Comparison of ENCODE assay signal across 7 cellular contexts in the genomic region with DNA sequence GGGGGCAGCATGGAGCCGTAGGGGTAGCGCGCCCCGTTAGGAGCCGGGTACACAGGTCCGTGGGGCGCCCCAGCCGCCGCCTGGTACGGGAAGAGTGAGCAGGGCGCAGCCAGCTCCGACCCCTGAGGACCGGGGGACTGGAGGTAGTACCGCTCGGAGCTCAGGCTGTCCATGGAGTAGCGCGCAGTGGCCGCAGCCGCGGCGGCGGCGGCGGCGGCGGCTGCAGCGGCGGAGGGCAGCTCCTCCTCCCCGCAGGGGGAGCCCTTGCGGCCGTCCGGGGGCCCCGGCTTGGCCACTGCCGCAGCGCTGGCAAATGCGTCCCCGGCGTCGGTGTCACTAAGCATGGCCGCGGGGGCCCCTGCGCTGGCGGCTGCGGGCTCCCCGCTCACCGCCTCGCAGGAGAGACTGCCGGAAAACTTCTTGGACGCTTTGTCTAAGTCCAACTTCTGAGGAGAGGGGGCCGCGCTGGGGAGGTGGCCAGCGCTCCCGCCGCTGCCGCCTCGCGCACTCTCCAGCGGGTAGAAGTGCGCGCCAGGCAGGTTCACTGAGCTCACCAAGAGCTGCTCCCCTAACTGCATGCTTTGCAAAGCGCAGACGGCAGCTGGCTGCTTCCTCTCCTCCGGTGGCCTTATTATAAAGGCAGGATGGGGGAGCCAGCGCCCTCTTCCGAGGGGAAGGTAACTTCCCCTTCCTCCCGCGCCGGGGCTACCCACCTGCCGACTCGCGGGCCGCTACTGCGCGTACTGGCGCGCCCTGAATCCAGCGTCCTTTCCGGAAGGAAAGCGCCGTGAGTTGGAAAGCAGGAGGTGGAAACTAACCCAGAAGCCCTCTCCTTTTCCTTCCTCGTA. TPM values are rescaled to one million over a fixed set of nuclear protein-coding genes. Genes with fewer than 3 reads are reported as not detected.
DNase-seq lines count a peak whose midpoint lies in the region; ATAC-seq and TF ChIP-seq lines count a peak whose summit lies in the region.

A gene (minus strand): TSS at position 607 of the 848 bp plus-strand sequence. CDS start 29 bp downstream, at position 578.

- H3K27ac Mint-ChIP-seq in WTC11: no peak within 1 kb of the TSS
- H3K27ac Mint-ChIP-seq in memory B cell: no peak within 1 kb of the TSS

- CTCF ChIA-PET in WTC11 (lab: Charles Lee): interaction anchor here (0.5 to 5.3 kb wide), 25 partner anchors 9 to 627 kb away, joined by 3 to 120 read pairs (median 3); a partner anchor contains a TSS

- H3K27me3 Mint-ChIP-seq in WTC11 (ENCODE audit: low read depth) (peaks cover 94% of the 10 kb centered on the region), memory B cell (peaks cover 33% of the 10 kb centered on the region)

- POLR2A ChIA-PET in WTC11 (lab: Charles Lee): interaction anchor here (0.5 to 1.9 kb wide), 3 partner anchors 9 to 237 kb away, joined by 3 to 9 read pairs (median 4); a partner anchor contains a TSS

- ATAC-seq in GM18505 (IDR thresholded peaks at IDR 0.05; ENCODE audit: unreplicated experiment) (peak; percentile 65), HG02759 (IDR thresholded peaks at IDR 0.05; ENCODE audit: unreplicated experiment) (peak; percentile 68), WTC11 (peak; percentile 69), memory B cell (ENCODE audit: low read depth) (peak; percentile 71)

- H3K4me1 Mint-ChIP-seq in WTC11 (peaks cover 78% of the 10 kb centered on the region), memory B cell (peaks cover 8% of the 10 kb centered on the region)

- DNase-seq in NCI-H2081 (lab: John Stamatoyannopoulos, UW) (peak; percentile 59 to 77), WTC11 (ENCODE audit: low spot score) (peak; percentile 81), cerebellum (ENCODE audit: low spot score) (peak; percentile 76), memory B cell (ENCODE audit: low spot score in 2 of 2) (peak; percentile 43 to 46)
- DNase-seq in stimulated activated naive CD4-positive, alpha-beta T cell treated with Interleukin-2 at 50 U/mL for 16 hours (lab: John Stamatoyannopoulos, UW): peak; percentile 56

- no peak for TF ChIP-seq POLR2A in GM18505 (IDR thresholded peaks at IDR 0.05; ENCODE audit: borderline replicate concordance, extremely low read depth, insufficient read depth, insufficient read length)

- H3K36me3 Mint-ChIP-seq in WTC11 (no peaks in the 10 kb centered on the region), memory B cell (no peaks in the 10 kb centered on the region)

- TF ChIP-seq CTCF in WTC11 (IDR thresholded peaks at IDR 0.05): peak; percentile 23

- H3K4me3 Mint-ChIP-seq in WTC11 (peak within 1 kb of the TSS; percentile 85), memory B cell (peak within 1 kb of the TSS; percentile 73)

- H3K9me3 Mint-ChIP-seq in WTC11 (no peaks in the 10 kb centered on the region), memory B cell (no peaks in the 10 kb centered on the region)

TF ChIP-seq in WTC11, 78 proteins besides CTCF, POLR2A, EP300 and RAD21:
- TF ChIP-seq, protein P1, sequence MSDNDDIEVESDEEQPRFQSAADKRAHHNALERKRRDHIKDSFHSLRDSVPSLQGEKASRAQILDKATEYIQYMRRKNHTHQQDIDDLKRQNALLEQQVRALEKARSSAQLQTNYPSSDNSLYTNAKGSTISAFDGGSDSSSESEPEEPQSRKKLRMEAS (CRISPR knock-in tag; IDR thresholded peaks at IDR 0.05): no peak; the same call in 1 of the 2 replicates
- TF ChIP-seq, protein P2, sequence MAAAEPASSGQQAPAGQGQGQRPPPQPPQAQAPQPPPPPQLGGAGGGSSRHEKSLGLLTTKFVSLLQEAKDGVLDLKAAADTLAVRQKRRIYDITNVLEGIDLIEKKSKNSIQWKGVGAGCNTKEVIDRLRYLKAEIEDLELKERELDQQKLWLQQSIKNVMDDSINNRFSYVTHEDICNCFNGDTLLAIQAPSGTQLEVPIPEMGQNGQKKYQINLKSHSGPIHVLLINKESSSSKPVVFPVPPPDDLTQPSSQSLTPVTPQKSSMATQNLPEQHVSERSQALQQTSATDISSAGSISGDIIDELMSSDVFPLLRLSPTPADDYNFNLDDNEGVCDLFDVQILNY (CRISPR knock-in tag; IDR thresholded peaks at IDR 0.05): 0 out of 2 replicates have a peak, but pooled peaks have one; percentile 54
- TF ChIP-seq RELA (CRISPR knock-in tag; IDR thresholded peaks at IDR 0.05; ENCODE audit: borderline replicate concordance) (no peak), SP1 (CRISPR knock-in tag; conservative IDR thresholded peaks at IDR 0.05) (no peak), TP53 (CRISPR knock-in tag; IDR thresholded peaks at IDR 0.05) (0 out of 2 replicates have a peak, but pooled peaks have one; percentile 44)
- TF ChIP-seq, protein P3, sequence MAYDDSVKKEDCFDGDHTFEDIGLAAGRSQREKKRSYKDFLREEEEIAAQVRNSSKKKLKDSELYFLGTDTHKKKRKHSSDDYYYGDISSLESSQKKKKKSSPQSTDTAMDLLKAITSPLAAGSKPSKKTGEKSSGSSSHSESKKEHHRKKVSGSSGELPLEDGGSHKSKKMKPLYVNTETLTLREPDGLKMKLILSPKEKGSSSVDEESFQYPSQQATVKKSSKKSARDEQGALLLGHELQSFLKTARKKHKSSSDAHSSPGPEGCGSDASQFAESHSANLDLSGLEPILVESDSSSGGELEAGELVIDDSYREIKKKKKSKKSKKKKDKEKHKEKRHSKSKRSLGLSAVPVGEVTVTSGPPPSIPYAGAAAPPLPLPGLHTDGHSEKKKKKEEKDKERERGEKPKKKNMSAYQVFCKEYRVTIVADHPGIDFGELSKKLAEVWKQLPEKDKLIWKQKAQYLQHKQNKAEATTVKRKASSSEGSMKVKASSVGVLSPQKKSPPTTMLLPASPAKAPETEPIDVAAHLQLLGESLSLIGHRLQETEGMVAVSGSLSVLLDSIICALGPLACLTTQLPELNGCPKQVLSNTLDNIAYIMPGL (CRISPR knock-in tag; IDR thresholded peaks at IDR 0.05): peak; percentile 84; the same call in 1 of the 2 replicates
- TF ChIP-seq, protein P4, sequence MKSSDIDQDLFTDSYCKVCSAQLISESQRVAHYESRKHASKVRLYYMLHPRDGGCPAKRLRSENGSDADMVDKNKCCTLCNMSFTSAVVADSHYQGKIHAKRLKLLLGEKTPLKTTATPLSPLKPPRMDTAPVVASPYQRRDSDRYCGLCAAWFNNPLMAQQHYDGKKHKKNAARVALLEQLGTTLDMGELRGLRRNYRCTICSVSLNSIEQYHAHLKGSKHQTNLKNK (CRISPR knock-in tag; IDR thresholded peaks at IDR 0.05): no peak
- TF ChIP-seq, protein P5, sequence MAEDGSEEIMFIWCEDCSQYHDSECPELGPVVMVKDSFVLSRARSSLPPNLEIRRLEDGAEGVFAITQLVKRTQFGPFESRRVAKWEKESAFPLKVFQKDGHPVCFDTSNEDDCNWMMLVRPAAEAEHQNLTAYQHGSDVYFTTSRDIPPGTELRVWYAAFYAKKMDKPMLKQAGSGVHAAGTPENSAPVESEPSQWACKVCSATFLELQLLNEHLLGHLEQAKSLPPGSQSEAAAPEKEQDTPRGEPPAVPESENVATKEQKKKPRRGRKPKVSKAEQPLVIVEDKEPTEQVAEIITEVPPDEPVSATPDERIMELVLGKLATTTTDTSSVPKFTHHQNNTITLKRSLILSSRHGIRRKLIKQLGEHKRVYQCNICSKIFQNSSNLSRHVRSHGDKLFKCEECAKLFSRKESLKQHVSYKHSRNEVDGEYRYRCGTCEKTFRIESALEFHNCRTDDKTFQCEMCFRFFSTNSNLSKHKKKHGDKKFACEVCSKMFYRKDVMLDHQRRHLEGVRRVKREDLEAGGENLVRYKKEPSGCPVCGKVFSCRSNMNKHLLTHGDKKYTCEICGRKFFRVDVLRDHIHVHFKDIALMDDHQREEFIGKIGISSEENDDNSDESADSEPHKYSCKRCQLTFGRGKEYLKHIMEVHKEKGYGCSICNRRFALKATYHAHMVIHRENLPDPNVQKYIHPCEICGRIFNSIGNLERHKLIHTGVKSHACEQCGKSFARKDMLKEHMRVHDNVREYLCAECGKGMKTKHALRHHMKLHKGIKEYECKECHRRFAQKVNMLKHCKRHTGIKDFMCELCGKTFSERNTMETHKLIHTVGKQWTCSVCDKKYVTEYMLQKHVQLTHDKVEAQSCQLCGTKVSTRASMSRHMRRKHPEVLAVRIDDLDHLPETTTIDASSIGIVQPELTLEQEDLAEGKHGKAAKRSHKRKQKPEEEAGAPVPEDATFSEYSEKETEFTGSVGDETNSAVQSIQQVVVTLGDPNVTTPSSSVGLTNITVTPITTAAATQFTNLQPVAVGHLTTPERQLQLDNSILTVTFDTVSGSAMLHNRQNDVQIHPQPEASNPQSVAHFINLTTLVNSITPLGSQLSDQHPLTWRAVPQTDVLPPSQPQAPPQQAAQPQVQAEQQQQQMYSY (CRISPR knock-in tag; IDR thresholded peaks at IDR 0.05): no peak

RNA-seq across cellular contexts. Expression of the gene that starts here (rescaled TPM):
- 0.76 to 1.4 TPM (median 1.1 TPM) in 3 replicates for total RNA-seq in WTC11 (2021)
- 55.9 TPM for total RNA-seq in cerebellum

Comparison
In these comparisons a context has a peak if more than half of its experiments do, and no peak if none do; other contexts are left out.
1. Peak in every context shown above with its lines: DNase-seq and ATAC-seq.
2. RNA of the gene that starts here (total RNA-seq): 55.9 TPM in cerebellum (single experiment); 0.76 to 1.4 TPM in WTC11; every median in the first group is over 10 times any median in the second.